ENCODE assay signal across 8 cellular contexts in genomic region chr5:180801596-180802324, GRCh38. TPM values are rescaled to one million over a fixed set of nuclear protein-coding genes. Genes with fewer than 3 reads are reported as not detected.
DNase-seq lines count a peak whose midpoint lies in the region; ATAC-seq and TF ChIP-seq lines count a peak whose summit lies in the region.

No MANE protein-coding gene starts in this region.

- H3K36me3 Mint-ChIP-seq in IgD-negative memory B cell: no peaks in the 10 kb centered on the region
- peaks cover 4% of the 10 kb centered on the region for H3K36me3 Mint-ChIP-seq in chondrocyte (ENCODE audit: low read depth)

- peak overlapping the region; percentile 57 for H3K4me3 ChIP-seq in mononuclear cell (ENCODE audit: low read length)

- H3K9me3 ChIP-seq in mononuclear cell (ENCODE audit: low read depth, low read length): no peaks in the 10 kb centered on the region

- H3K27ac Mint-ChIP-seq in IgD-negative memory B cell (peak overlapping the region; percentile 31 to 80 (median 67)), chondrocyte (ENCODE audit: unreplicated experiment) (peak overlapping the region; percentile 96)

- TF ChIP-seq CTCF in 22Rv1 (IDR thresholded peaks at IDR 0.05): no peak
- no peak for TF ChIP-seq CTCF in chondrocyte (IDR thresholded peaks at IDR 0.05)

- no peaks in the 10 kb centered on the region for H3K9me3 Mint-ChIP-seq in IgD-negative memory B cell
- H3K9me3 Mint-ChIP-seq in chondrocyte (ENCODE audit: low read depth): no peaks in the 10 kb centered on the region

- H3K4me1 Mint-ChIP-seq in IgD-negative memory B cell (peaks cover 63 to 68% (median 66%) of the 10 kb centered on the region in 3 donors), chondrocyte (ENCODE audit: low read depth) (peaks cover 74% of the 10 kb centered on the region)

- H3K27me3 ChIP-seq in mononuclear cell (ENCODE audit: insufficient read depth, low read length): no peaks in the 10 kb centered on the region

- H3K27ac ChIP-seq in 22Rv1: peak overlapping the region; percentile 81

- DNase-seq in chondrocyte (ENCODE audit: low spot score) (no peak), activated gamma-delta T cell (lab: John Stamatoyannopoulos, UW) (no peak), COLO668 (lab: John Stamatoyannopoulos, UW; ENCODE audit: unreplicated experiment) (no peak)
- DNase-seq in stimulated activated CD4-positive, alpha-beta T cell treated with anti-CD3 and anti-CD28 coated beads, Interleukin-4, amount 100 ng/mL, for 1 hour: no peak

- H3K27me3 Mint-ChIP-seq in IgD-negative memory B cell: no peaks in the 10 kb centered on the region
- no peaks in the 10 kb centered on the region for H3K27me3 Mint-ChIP-seq in chondrocyte (ENCODE audit: low read depth)

- no peak for ATAC-seq in GM19328 (IDR thresholded peaks at IDR 0.05; ENCODE audit: unreplicated experiment)

- peaks cover 83% of the 10 kb centered on the region for H3K4me1 ChIP-seq in mononuclear cell (ENCODE audit: insufficient read depth, low read length)

- H3K4me3 Mint-ChIP-seq in IgD-negative memory B cell: peak overlapping the region; percentile 74 to 88 (median 86)
- H3K4me3 Mint-ChIP-seq in chondrocyte (ENCODE audit: unreplicated experiment): peak overlapping the region; percentile 83

RNA-seq across cellular contexts. Expression of gene MGAT1, which starts 0.8 kb away (rescaled TPM):
- polyA plus RNA-seq in IgD-negative memory B cell: 101 TPM
- total RNA-seq in chondrocyte: 119 to 136 TPM (median 123 TPM) in 3 replicates
- 119 TPM for total RNA-seq in mononuclear cell

RNA-seq across cellular contexts. Expression of gene ZFP62, which starts 59.3 kb away (rescaled TPM):
- polyA plus RNA-seq in IgD-negative memory B cell: 22.1 TPM
- total RNA-seq in chondrocyte: 13.3 to 19.2 TPM (median 13.9 TPM) in 3 replicates
- 9.4 TPM for total RNA-seq in mononuclear cell
